In genomic region chr4:154551872-154552686, GRCh38 we compare ENCODE assay signal across 9 cellular contexts. TPM values are rescaled to one million over a fixed set of nuclear protein-coding genes. Genes with fewer than 3 reads are reported as not detected.
A peak's percentile ranks its signal among the peaks of the same experiment; 100 is the strongest.
DNase-seq lines count a peak whose midpoint lies in the region; ATAC-seq and TF ChIP-seq lines count a peak whose summit lies in the region.
"Had no signal": no experiment of that assay in that cellular context is flagged by ENCODE, and none has a peak within 500 bp of the region (broad histone marks: within the 10 kb centered on the region; RNA-seq: fewer than 3 reads in every experiment).

No MANE protein-coding gene starts in this region.

- H3K27ac ChIP-seq in DOHH2 (ENCODE audit: low read depth, low read length) (no peak overlapping the region), IMR-90 (ENCODE audit: insufficient read depth, low read length) (no peak overlapping the region), Panc1 (ENCODE audit: low read length) (no peak overlapping the region), thoracic aorta (no peak overlapping the region)

- H3K4me3 Mint-ChIP-seq in activated T-helper 1 cell treated with anti-CD3 and anti-CD28 coated beads, Interleukin-12 subunit alpha, Interleukin-12 subunit beta, Interleukin-2, Interleukin-4 antibody, amounts not matched to agents 30 ng/mL and 10 ng/mL and 1 ng/mL, durations not matched to agents 14 hours and 24 hours and 36 hours, result no peak overlapping the region

- H3K9me2 ChIP-seq in DOHH2 (replicated peaks; ENCODE audit: control insufficient read depth, low read length), result no peaks in the 10 kb centered on the region

- H4K91ac ChIP-seq in IMR-90 (ENCODE audit: insufficient read depth, low read depth, low read length), result no peak overlapping the region

- peak; percentile 82 for TF ChIP-seq RAD21 in IMR-90 (IDR thresholded peaks at IDR 0.05; ENCODE audit: low read length)

- no peak overlapping the region for H2BK15ac ChIP-seq in IMR-90 (ENCODE audit: low read depth, low read length)

- BruUV-seq in IMR-90 (replicated peaks; lab: Mats Ljungman, UMichigan), result no TSS peak
- BruUV-seq in Panc1 (replicated peaks; lab: Mats Ljungman, UMichigan), result no TSS peak

- H3K9me3 Mint-ChIP-seq in activated T-helper 1 cell treated with anti-CD3 and anti-CD28 coated beads, Interleukin-12 subunit alpha, Interleukin-12 subunit beta, Interleukin-2, Interleukin-4 antibody, amounts not matched to agents 30 ng/mL and 10 ng/mL and 1 ng/mL, durations not matched to agents 14 hours and 24 hours and 36 hours, result peaks cover 4% of the 10 kb centered on the region

- H2AFZ ChIP-seq in IMR-90 (replicated peaks; ENCODE audit: low read length, poor library complexity), result no peak overlapping the region

- H3K4me1 Mint-ChIP-seq in activated T-helper 1 cell treated with anti-CD3 and anti-CD28 coated beads, Interleukin-12 subunit alpha, Interleukin-12 subunit beta, Interleukin-2, Interleukin-4 antibody, amounts not matched to agents 30 ng/mL and 10 ng/mL and 1 ng/mL, durations not matched to agents 14 hours and 24 hours and 36 hours (ENCODE audit: low read depth), result peaks cover 28% of the 10 kb centered on the region

- H4K5ac ChIP-seq in IMR-90 (ENCODE audit: low read depth, low read length), result no peak overlapping the region

- no peak overlapping the region for H2BK120ac ChIP-seq in IMR-90 (ENCODE audit: low read depth, low read length)

- peak; percentile 49 for ATAC-seq in GM21619 (IDR thresholded peaks at IDR 0.05; ENCODE audit: unreplicated experiment)
- ATAC-seq in IMR-90 (ENCODE audit: low read depth), result peak; percentile 65
- ATAC-seq in Panc1, result peak; percentile 77
- no peak for ATAC-seq in thoracic aorta (ENCODE audit: insufficient number of reproducible peaks, low FRiP score, low read depth)

- H3F3A ChIP-seq in DOHH2 (ENCODE audit: control insufficient read depth, insufficient read depth), result no peaks in the 10 kb centered on the region; the same call in 1 of the 2 replicates

- H3K27me3 ChIP-seq in DOHH2 (ENCODE audit: control insufficient read depth, low read length) (no peaks in the 10 kb centered on the region), IMR-90 (ENCODE audit: control insufficient read depth, insufficient read depth, low read length) (no peaks in the 10 kb centered on the region; the same call in 1 of the 2 replicates), Panc1 (ENCODE audit: control insufficient read depth, insufficient read depth, low read length) (no peaks in the 10 kb centered on the region), thoracic aorta (replicated peaks; ENCODE audit: insufficient read depth) (no peaks in the 10 kb centered on the region)

- no peaks in the 10 kb centered on the region; the same call in 1 of the 2 replicates for H3K9me1 ChIP-seq in IMR-90 (ENCODE audit: insufficient read depth, low read length)

- H3K79me2 ChIP-seq in DOHH2 (ENCODE audit: control insufficient read depth, low read length), result peaks cover 25% of the 10 kb centered on the region

- no CpG with 5 or more reads among the region's 6 CpGs for WGBS in IMR-90 (ENCODE audit: extremely low coverage in 2 of 2, insufficient read length in 1 of 2), 2 experiments

- H3K9me3 ChIP-seq in DOHH2 (ENCODE audit: control insufficient read depth, insufficient read depth, low read length) (no peaks in the 10 kb centered on the region), IMR-90 (ENCODE audit: control insufficient read depth, insufficient read depth, low read length) (no peaks in the 10 kb centered on the region), Panc1 (ENCODE audit: control insufficient read depth, insufficient read depth, low read depth, low read length) (no peaks in the 10 kb centered on the region), thoracic aorta (no peaks in the 10 kb centered on the region)

- H2AK9ac ChIP-seq in IMR-90 (replicated peaks; ENCODE audit: low read depth, low read length, poor library complexity), result no peak overlapping the region

- intact Hi-C loops in IMR-90 (cut with micrococcal nuclease) (loop anchor here (1.0 to 10.0 kb wide), 4 partner anchors 66 to 373 kb away; no protein-coding TSS in a partner anchor), Panc1 (cut with micrococcal nuclease; ENCODE audit: unreplicated experiment) (loop anchor here (5.0 to 10.0 kb wide), 2 partner anchors 225 to 803 kb away; no protein-coding TSS in a partner anchor)
- intact Hi-C loops in activated T-helper 1 cell treated with anti-CD3 and anti-CD28 coated beads, Interleukin-12 subunit alpha, Interleukin-12 subunit beta, Interleukin-2, Interleukin-4 antibody, amounts not matched to agents 30 ng/mL and 10 ng/mL and 1 ng/mL, durations not matched to agents 14 hours and 24 hours and 36 hours (cut with micrococcal nuclease), result loop anchor here (1.0 to 10.0 kb wide), 8 partner anchors 66 to 1401 kb away; partner anchors contain the start of genes CTSO, LRAT and TMEM131L

- DNase-seq in IMR-90, result peak; percentile 82
- peak; percentile 56 for DNase-seq in Panc1 (ENCODE audit: low read depth, low spot score)
- DNase-seq in activated T-helper 1 cell treated with anti-CD3 and anti-CD28 coated beads, Interleukin-12 subunit alpha, Interleukin-12 subunit beta, Interleukin-2, Interleukin-4 antibody, amounts not matched to agents 30 ng/mL and 10 ng/mL and 1 ng/mL, durations not matched to agents 14 hours and 24 hours and 36 hours (ENCODE audit: low spot score), result peak; percentile 46
- peak; percentile 77 for DNase-seq in fibroblast of the conjunctiva (ENCODE audit: low read depth)
- peak; percentile 46 for DNase-seq in occipital lobe (lab: John Stamatoyannopoulos, UW)
- DNase-seq in thoracic aorta (ENCODE audit: low spot score), result peak; percentile 6

- H3K4me3 ChIP-seq in DOHH2 (ENCODE audit: low read length) (no peak overlapping the region), IMR-90 (ENCODE audit: insufficient read depth, low read depth, low read length) (no peak overlapping the region), Panc1 (ENCODE audit: low read depth in 2 of 2, low read length in 2 of 2) (no peak overlapping the region), thoracic aorta (no peak overlapping the region)

- H3K27me3 Mint-ChIP-seq in activated T-helper 1 cell treated with anti-CD3 and anti-CD28 coated beads, Interleukin-12 subunit alpha, Interleukin-12 subunit beta, Interleukin-2, Interleukin-4 antibody, amounts not matched to agents 30 ng/mL and 10 ng/mL and 1 ng/mL, durations not matched to agents 14 hours and 24 hours and 36 hours (ENCODE audit: insufficient read depth), result peaks cover 4% of the 10 kb centered on the region

- in situ Hi-C loops in IMR-90 (cut with MboI; ENCODE audit: low sequenced_read_pairs) (loop anchor here (5.0 to 25.0 kb wide), 3 partner anchors 65 to 810 kb away; no protein-coding TSS in a partner anchor), Panc1 (cut with HindIII; ENCODE audit: low pct_unique_long_range_greater_than_20kb, low sequenced_read_pairs) (no loop called here)

- H4K20me1 ChIP-seq in DOHH2 (ENCODE audit: control insufficient read depth, insufficient read depth, low read depth, low read length) (no peaks in the 10 kb centered on the region), IMR-90 (ENCODE audit: insufficient read depth, low read length) (peaks cover 6% of the 10 kb centered on the region; the same call in 1 of the 2 replicates)

- H3K36me3 ChIP-seq in DOHH2 (ENCODE audit: control insufficient read depth, low read length) (peaks cover 19% of the 10 kb centered on the region), IMR-90 (ENCODE audit: control insufficient read depth, insufficient read depth, low read length) (no peaks in the 10 kb centered on the region), Panc1 (ENCODE audit: control insufficient read depth, insufficient read depth, low read length) (peaks cover 6% of the 10 kb centered on the region; the same call in 1 of the 2 replicates), thoracic aorta (no peaks in the 10 kb centered on the region)

- CTCF ChIA-PET in IMR-90 (lab: Yijun Ruan, JAX), result interaction anchor here (0.6 to 2.5 kb wide), 7 partner anchors 8 to 241 kb away, joined by 3 to 20 read pairs (median 4); partner anchors contain the start of gene FGB
- CTCF ChIA-PET in Panc1 (lab: Charles Lee), result interaction anchor here (1.4 kb wide), 1 partner anchor 66 kb away, joined by 5 read pairs; no protein-coding TSS in a partner anchor

- no peak overlapping the region for H2BK5ac ChIP-seq in IMR-90 (ENCODE audit: low read depth, low read length, poor library complexity, severe bottlenecking)

- peaks cover 5 to 14% of the 10 kb centered on the region in 2 experiments; a peak in 3 of 4 replicates for H3K79me1 ChIP-seq in IMR-90 (ENCODE audit: low read depth in 1 of 2, low read length in 2 of 2)

- H3K4me2 ChIP-seq in DOHH2 (ENCODE audit: low read length) (no peak overlapping the region), IMR-90 (ENCODE audit: low read depth, low read length) (no peak overlapping the region)

- no peak overlapping the region for H3K9ac ChIP-seq in IMR-90 (ENCODE audit: low read depth, low read length)

- dilution Hi-C loops in IMR-90 (cut with HindIII; ENCODE audit: low sequenced_read_pairs, unreplicated experiment), result no loop called here

- H3K4me1 ChIP-seq in DOHH2 (ENCODE audit: control insufficient read depth, low read length) (peaks cover 17% of the 10 kb centered on the region), IMR-90 (ENCODE audit: control insufficient read depth, insufficient read depth, low read length) (no peaks in the 10 kb centered on the region), Panc1 (ENCODE audit: control insufficient read depth, insufficient read depth, low read length) (peaks cover 8% of the 10 kb centered on the region), thoracic aorta (ENCODE audit: control insufficient read depth in 1 of 2, low read depth in 2 of 2) (peaks cover 16 to 22% of the 10 kb centered on the region in 2 donors)

- no peak overlapping the region for H2AK5ac ChIP-seq in IMR-90 (ENCODE audit: low read depth, low read length)

- H3K56ac ChIP-seq in IMR-90 (ENCODE audit: extremely low read depth, insufficient read depth, low read length), result no peak overlapping the region

- H3K4ac ChIP-seq in IMR-90 (ENCODE audit: low read depth, low read length), result no peak overlapping the region

- TF ChIP-seq CTCF in DOHH2 (IDR thresholded peaks at IDR 0.05; ENCODE audit: low read depth, low read length, poor library complexity, severe bottlenecking), result peak; percentile 61
- TF ChIP-seq CTCF in IMR-90 (conservative IDR thresholded peaks at IDR 0.05; ENCODE audit: low read depth, low read length), result peak; percentile 86
- TF ChIP-seq CTCF in Panc1 (IDR thresholded peaks at IDR 0.05), result peak; percentile 81
- TF ChIP-seq CTCF in thoracic aorta (IDR thresholded peaks at IDR 0.05), result peak; percentile 70

- no peak overlapping the region for H2BK20ac ChIP-seq in IMR-90 (ENCODE audit: low read depth, low read length)

- H4K8ac ChIP-seq in IMR-90 (ENCODE audit: low read depth in 2 of 2, low read length in 2 of 2), result no peak overlapping the region

- no peak overlapping the region for H3K27ac Mint-ChIP-seq in activated T-helper 1 cell treated with anti-CD3 and anti-CD28 coated beads, Interleukin-12 subunit alpha, Interleukin-12 subunit beta, Interleukin-2, Interleukin-4 antibody, amounts not matched to agents 30 ng/mL and 10 ng/mL and 1 ng/mL, durations not matched to agents 14 hours and 24 hours and 36 hours

- no peak overlapping the region for H3K18ac ChIP-seq in IMR-90 (ENCODE audit: low read depth, low read length)

- peaks cover 7% of the 10 kb centered on the region for H3K36me3 Mint-ChIP-seq in activated T-helper 1 cell treated with anti-CD3 and anti-CD28 coated beads, Interleukin-12 subunit alpha, Interleukin-12 subunit beta, Interleukin-2, Interleukin-4 antibody, amounts not matched to agents 30 ng/mL and 10 ng/mL and 1 ng/mL, durations not matched to agents 14 hours and 24 hours and 36 hours (ENCODE audit: low read depth)

- no peak for TF ChIP-seq POLR2A in IMR-90 (IDR thresholded peaks at IDR 0.05; ENCODE audit: low read depth, low read length)

- no peak overlapping the region for H3K14ac ChIP-seq in IMR-90 (replicated peaks; ENCODE audit: low read depth, low read length)

- no peak overlapping the region for H3K23ac ChIP-seq in IMR-90 (ENCODE audit: low read depth, low read length)

- POLR2A ChIA-PET in IMR-90 (lab: Charles Lee; ENCODE audit: unreplicated experiment) (no interaction called here), Panc1 (lab: Charles Lee) (interaction anchor here (0.6 kb wide), 1 partner anchor 43 kb away, joined by 13 read pairs; no protein-coding TSS in a partner anchor)

RNA-seq across cellular contexts. Expression of gene PLRG1, which starts 1.9 kb away (rescaled TPM):
- total RNA-seq in IMR-90 (2012; rRNA removed), result 107 and 200 TPM in 2 replicates
- 70.0 and 76.1 TPM in 2 replicates for polyA plus RNA-seq in IMR-90 (2012; rRNA removed)
- 22.9 and 24.5 TPM in 2 replicates for polyA plus RNA-seq in IMR-90 (2012; cell fraction: cytosol; rRNA removed)
- 15.6 and 85.8 TPM in 2 replicates for polyA plus RNA-seq in IMR-90 (2012; cell fraction: nucleus; rRNA removed; ENCODE audit: low replicate concordance)
- total RNA-seq in Panc1 (2021; ENCODE audit: unreplicated experiment), result 66.1 TPM
- 38.4 TPM for polyA plus RNA-seq in Panc1 (2012; ENCODE audit: insufficient read length)
- total RNA-seq in activated T-helper 1 cell treated with anti-CD3 and anti-CD28 coated beads, Interleukin-12 subunit alpha, Interleukin-12 subunit beta, Interleukin-2, Interleukin-4 antibody, amounts not matched to agents 30 ng/mL and 10 ng/mL and 1 ng/mL, durations not matched to agents 14 hours and 24 hours and 36 hours, result 96.4 and 100 TPM in 2 replicates
- 81.1 TPM for total RNA-seq in occipital lobe
- 10 to 100 TPM; 18.4 to 42.5 TPM for total RNA-seq in thoracic aorta

RNA-seq across cellular contexts. Expression of gene FGB, which starts 10.7 kb away (rescaled TPM):
- total RNA-seq in IMR-90 (2012; rRNA removed) (not detected in 2 replicates), Panc1 (2021; ENCODE audit: unreplicated experiment) (2.0 TPM), occipital lobe (2.8 TPM), thoracic aorta (not detected)
- polyA plus RNA-seq in IMR-90 (2012; rRNA removed), result not detected in 2 replicates
- not detected in 2 replicates for polyA plus RNA-seq in IMR-90 (2012; cell fraction: cytosol; rRNA removed)
- not detected in 2 replicates for polyA plus RNA-seq in IMR-90 (2012; cell fraction: nucleus; rRNA removed; ENCODE audit: low replicate concordance)
- polyA plus RNA-seq in Panc1 (2012; ENCODE audit: insufficient read length), result not detected
- not detected in 2 replicates for total RNA-seq in activated T-helper 1 cell treated with anti-CD3 and anti-CD28 coated beads, Interleukin-12 subunit alpha, Interleukin-12 subunit beta, Interleukin-2, Interleukin-4 antibody, amounts not matched to agents 30 ng/mL and 10 ng/mL and 1 ng/mL, durations not matched to agents 14 hours and 24 hours and 36 hours
- total RNA-seq: mononuclear cell had no signal

RNA-seq across cellular contexts. Expression of gene FGA, which starts 38.5 kb away (rescaled TPM):
- total RNA-seq in IMR-90 (2012; rRNA removed) (not detected in 2 replicates), Panc1 (2021; ENCODE audit: unreplicated experiment) (2.7 TPM), occipital lobe (2.8 TPM), thoracic aorta (not detected)
- polyA plus RNA-seq in IMR-90 (2012; rRNA removed), result not detected in 2 replicates
- polyA plus RNA-seq in IMR-90 (2012; cell fraction: cytosol; rRNA removed), result not detected in 2 replicates
- not detected in 2 replicates for polyA plus RNA-seq in IMR-90 (2012; cell fraction: nucleus; rRNA removed; ENCODE audit: low replicate concordance)
- not detected for polyA plus RNA-seq in Panc1 (2012; ENCODE audit: insufficient read length)
- total RNA-seq in activated T-helper 1 cell treated with anti-CD3 and anti-CD28 coated beads, Interleukin-12 subunit alpha, Interleukin-12 subunit beta, Interleukin-2, Interleukin-4 antibody, amounts not matched to agents 30 ng/mL and 10 ng/mL and 1 ng/mL, durations not matched to agents 14 hours and 24 hours and 36 hours, result not detected in 2 replicates
- total RNA-seq: mononuclear cell had no signal

Comparison
In these comparisons a context has a peak if more than half of its experiments do, and no peak if none do; other contexts are left out.
1. DNase-seq: peak in every context shown above with its lines; median percentile 82 in IMR-90; 77 in fibroblast of the conjunctiva; 56 in Panc1; 46 in activated T-helper 1 cell treated with anti-CD3 and anti-CD28 coated beads, Interleukin-12 subunit alpha, Interleukin-12 subunit beta, Interleukin-2, Interleukin-4 antibody, amounts not matched to agents 30 ng/mL and 10 ng/mL and 1 ng/mL, durations not matched to agents 14 hours and 24 hours and 36 hours; 46 in occipital lobe; 6 in thoracic aorta.